Comparison of ENCODE assay signal across 8 cellular contexts in genomic region chr7:35424869-35425495, GRCh38.
DNase-seq lines count a peak whose midpoint lies in the region; ATAC-seq and TF ChIP-seq lines count a peak whose summit lies in the region.

No MANE protein-coding gene starts in this region.

- H3K9me3 Mint-ChIP-seq in activated CD8-positive, alpha-beta T cell treated with anti-CD3 and anti-CD28 coated beads for 36 hours = no peaks in the 10 kb centered on the region
- H3K9me3 Mint-ChIP-seq in naive thymus-derived CD8-positive, alpha-beta T cell = peaks cover 0 to 11% (median 2%) of the 10 kb centered on the region in 9 donors

- H3K36me3 ChIP-seq in tibial nerve = no peaks in the 10 kb centered on the region

- TF ChIP-seq POLR2A in tibial nerve (IDR thresholded peaks at IDR 0.05) = no peak

- WGBS in tibial nerve, 2 donors = 49 to 54% methylated on average over 4 of the region's 4 CpGs

- H3K9me3 ChIP-seq in tibial nerve = peaks cover 0 to 14% (median 0%) of the 10 kb centered on the region in 4 donors

- no peaks in the 10 kb centered on the region for H3K36me3 Mint-ChIP-seq in activated CD8-positive, alpha-beta T cell treated with anti-CD3 and anti-CD28 coated beads for 36 hours (ENCODE audit: low read depth)
- peaks cover 0 to 11% (median 0%) of the 10 kb centered on the region in 3 donors for H3K36me3 Mint-ChIP-seq in naive thymus-derived CD8-positive, alpha-beta T cell

- H3K27me3 Mint-ChIP-seq in activated CD8-positive, alpha-beta T cell treated with anti-CD3 and anti-CD28 coated beads for 36 hours = peaks cover 20% of the 10 kb centered on the region
- H3K27me3 Mint-ChIP-seq in naive thymus-derived CD8-positive, alpha-beta T cell = peaks cover 9 to 49% (median 21%) of the 10 kb centered on the region in 5 donors

- H3K4me1 ChIP-seq in tibial nerve = peaks cover 0 to 7% (median 0%) of the 10 kb centered on the region in 4 donors

- no peak overlapping the region for H3K27ac ChIP-seq in tibial nerve

- no peak overlapping the region for H3K27ac Mint-ChIP-seq in activated CD8-positive, alpha-beta T cell treated with anti-CD3 and anti-CD28 coated beads for 36 hours
- H3K27ac Mint-ChIP-seq in naive thymus-derived CD8-positive, alpha-beta T cell = no peak overlapping the region

- TF ChIP-seq CTCF in activated CD8-positive, alpha-beta T cell treated with anti-CD3 and anti-CD28 coated beads for 36 hours (IDR thresholded peaks at IDR 0.05) = peak; percentile 81
- peak; percentile 79 for TF ChIP-seq CTCF in epithelial cell of esophagus (IDR thresholded peaks at IDR 0.05; ENCODE audit: insufficient read depth, low read depth, low read length, missing control alignments)
- peak; percentile 40 to 53 (median 43) for TF ChIP-seq CTCF in tibial nerve (IDR thresholded peaks at IDR 0.05)

- H3K4me1 Mint-ChIP-seq in activated CD8-positive, alpha-beta T cell treated with anti-CD3 and anti-CD28 coated beads for 36 hours (ENCODE audit: low read depth) = no peaks in the 10 kb centered on the region
- H3K4me1 Mint-ChIP-seq in naive thymus-derived CD8-positive, alpha-beta T cell = peaks cover 0 to 4% (median 0%) of the 10 kb centered on the region in 4 donors

- H3K27me3 ChIP-seq in tibial nerve = no peaks in the 10 kb centered on the region

- CTCF ChIA-PET in activated CD8-positive, alpha-beta T cell treated with anti-CD3 and anti-CD28 coated beads for 36 hours (lab: Charles Lee) = interaction anchor here (0.7 to 8.1 kb wide), 18 partner anchors 8 to 482 kb away, joined by 3 to 64 read pairs (median 4); no protein-coding TSS in a partner anchor

- POLR2A ChIA-PET in activated CD8-positive, alpha-beta T cell treated with anti-CD3 and anti-CD28 coated beads for 36 hours (lab: Charles Lee) = interaction anchor here (0.7 kb wide), 1 partner anchor 186 kb away, joined by 3 read pairs; no protein-coding TSS in a partner anchor
- POLR2A ChIA-PET in naive thymus-derived CD8-positive, alpha-beta T cell (lab: Charles Lee) = no interaction called here

- no peak overlapping the region for H3K4me3 ChIP-seq in epithelial cell of esophagus (ENCODE audit: low read length)
- H3K4me3 ChIP-seq in tibial nerve = no peak overlapping the region

- DNase-seq in NOMO-1 (lab: John Stamatoyannopoulos, UW; ENCODE audit: unreplicated experiment in 2 of 2) = peak; percentile 28 to 35
- DNase-seq in NOMO-1 treated with dmso at 0.1 percent for 144 hours (lab: John Stamatoyannopoulos, UW; ENCODE audit: unreplicated experiment) = no peak
- DNase-seq in NCI-H510A treated with DMSO at 0.1 percent for 48 hours (lab: John Stamatoyannopoulos, UW) = peak; percentile 5
- DNase-seq in activated CD8-positive, alpha-beta T cell treated with anti-CD3 and anti-CD28 coated beads for 36 hours = peak; percentile 71
- DNase-seq in epithelial cell of esophagus (ENCODE audit: low read depth) = peak; percentile 62
- peak; percentile 25 to 69 (median 46) for DNase-seq in naive thymus-derived CD8-positive, alpha-beta T cell
- peak; percentile 21 to 47 for DNase-seq in tibial nerve (ENCODE audit: low spot score in 2 of 2)

- no peak for TF ChIP-seq EP300 in tibial nerve (IDR thresholded peaks at IDR 0.05)

- peak; percentile 61 for ATAC-seq in HG03039 (IDR thresholded peaks at IDR 0.05; ENCODE audit: unreplicated experiment)
- ATAC-seq in activated CD8-positive, alpha-beta T cell treated with anti-CD3 and anti-CD28 coated beads for 36 hours = peak; percentile 87
- ATAC-seq in naive thymus-derived CD8-positive, alpha-beta T cell = peak; percentile 65 to 68

- no peak overlapping the region for H3K4me3 Mint-ChIP-seq in activated CD8-positive, alpha-beta T cell treated with anti-CD3 and anti-CD28 coated beads for 36 hours
- H3K4me3 Mint-ChIP-seq in naive thymus-derived CD8-positive, alpha-beta T cell = no peak overlapping the region

- intact Hi-C loops in activated CD8-positive, alpha-beta T cell treated with anti-CD3 and anti-CD28 coated beads for 36 hours (cut with micrococcal nuclease) = loop anchor here (2.0 to 10.0 kb wide), 4 partner anchors 96 to 240 kb away; no protein-coding TSS in a partner anchor
